8 cellular contexts compared by ENCODE assay signal in genomic region chr3:98901032-98901464, GRCh38. TPM values are rescaled to one million over a fixed set of nuclear protein-coding genes. Genes with fewer than 3 reads are reported as not detected.
DNase-seq lines count a peak whose midpoint lies in the region; ATAC-seq and TF ChIP-seq lines count a peak whose summit lies in the region.

No MANE protein-coding gene starts in this region.

- peak overlapping the region; percentile 78 for H3K4me2 ChIP-seq in skeletal muscle satellite cell (ENCODE audit: low read length)

- no peaks in the 10 kb centered on the region for H3K9me3 ChIP-seq in BE2C
- no peaks in the 10 kb centered on the region for H3K9me3 ChIP-seq in iPS-18c (ENCODE audit: control insufficient read depth, insufficient read depth, low read length)
- no peaks in the 10 kb centered on the region for H3K9me3 ChIP-seq in skeletal muscle satellite cell (replicated peaks; ENCODE audit: low read length)

- H3K4me1 ChIP-seq in BE2C (peaks cover 6% of the 10 kb centered on the region), skeletal muscle satellite cell (ENCODE audit: control insufficient read depth, insufficient read depth, low read length) (peaks cover 25% of the 10 kb centered on the region)

- no peaks in the 10 kb centered on the region for H3K27me3 ChIP-seq in BE2C
- H3K27me3 ChIP-seq in skeletal muscle satellite cell (ENCODE audit: control insufficient read depth, insufficient read depth, low read length), result no peaks in the 10 kb centered on the region

- in situ Hi-C loops in T47D (cut with HindIII; ENCODE audit: low pct_unique_long_range_greater_than_20kb, low sequenced_read_pairs), result no loop called here

- peak overlapping the region; percentile 89 for H3K4me3 ChIP-seq in BE2C (ENCODE audit: low read depth, low read length)
- H3K4me3 ChIP-seq in iPS-18c (ENCODE audit: insufficient read depth, low read depth, low read length), result peak overlapping the region; percentile 92
- peak overlapping the region; percentile 86 for H3K4me3 ChIP-seq in skeletal muscle satellite cell (ENCODE audit: low read length)

- peak overlapping the region; percentile 90 for H3K9ac ChIP-seq in skeletal muscle satellite cell (ENCODE audit: low read depth, low read length)

- ATAC-seq in GM19043 (IDR thresholded peaks at IDR 0.05; ENCODE audit: low read depth, unreplicated experiment), result peak; percentile 22
- peak; percentile 24 for ATAC-seq in HG03159 (IDR thresholded peaks at IDR 0.05; ENCODE audit: unreplicated experiment)
- ATAC-seq in GM18519 (IDR thresholded peaks at IDR 0.05; ENCODE audit: low FRiP score, unreplicated experiment), result no peak

- H3K36me3 ChIP-seq in BE2C (no peaks in the 10 kb centered on the region), skeletal muscle satellite cell (ENCODE audit: insufficient read depth, low read length) (peaks cover 19% of the 10 kb centered on the region)

- DNase-seq in BE2C, result peak; percentile 51
- DNase-seq in RKO (ENCODE audit: low spot score), result peak; percentile 71
- DNase-seq in T47D (ENCODE audit: low read depth in 1 of 2, low spot score in 1 of 2), result peak; percentile 23 to 72

- no peak for TF ChIP-seq CTCF in BE2C (IDR thresholded peaks at IDR 0.05; ENCODE audit: low read depth, low read length)

RNA-seq across cellular contexts. Expression of gene DCBLD2, which starts 0.4 kb away (rescaled TPM):
- 10.5 TPM for polyA plus RNA-seq in BE2C (2012; ENCODE audit: insufficient read depth, insufficient read length, low read depth)
- 659 TPM in 2 replicates for total RNA-seq in skeletal muscle satellite cell (2012; rRNA removed)
